ENCODE assay signal across 26 cellular contexts in genomic region chr14:54528973-54529372, GRCh38. TPM values are rescaled to one million over a fixed set of nuclear protein-coding genes. Genes with fewer than 3 reads are reported as not detected.
"Had no signal": no experiment of that assay in that cellular context is flagged by ENCODE, and none has a peak within 500 bp of the region (broad histone marks: within the 10 kb centered on the region; RNA-seq: fewer than 3 reads in every experiment).

No MANE protein-coding gene starts in this region.

- H3K27me3 Mint-ChIP-seq: naive B cell; stimulated activated naive CD8-positive, alpha-beta T cell treated with anti-CD3 and anti-CD28 coated beads, Interleukin-15, Interleukin-2, amounts not matched to agents 100 ng/mL and 50 ng/mL, for 24 hours had no signal

- H3K9me3 ChIP-seq: left lung, neutrophil, psoas muscle, right lobe of liver, suprapubic skin, thoracic aorta, tibial artery, upper lobe of right lung had no signal

- H3K4me1 ChIP-seq: left lung, parathyroid adenoma, psoas muscle, right lobe of liver, suprapubic skin, tibial artery, upper lobe of right lung had no signal

- H3K4me1 Mint-ChIP-seq: immature natural killer cell; natural killer cell; stimulated activated effector memory CD8-positive, alpha-beta T cell treated with anti-CD3 and anti-CD28 coated beads, Interleukin-12 subunit alpha, Interleukin-12 subunit beta, amount 100 ng/mL, for 72 hours had no signal

- H3K27ac Mint-ChIP-seq: immature natural killer cell; mesothelial cell of epicardium; naive B cell; natural killer cell; nephron progenitor cell; neural progenitor cell; stimulated activated effector memory CD8-positive, alpha-beta T cell treated with anti-CD3 and anti-CD28 coated beads, Interleukin-12 subunit alpha, Interleukin-12 subunit beta, amount 100 ng/mL, for 72 hours; stimulated activated naive CD8-positive, alpha-beta T cell treated with anti-CD3 and anti-CD28 coated beads, Interleukin-15, Interleukin-2, amounts not matched to agents 100 ng/mL and 50 ng/mL, for 24 hours had no signal

- H3K27ac ChIP-seq: left lung, neural progenitor cell, neutrophil, parathyroid adenoma, psoas muscle, right lobe of liver, suprapubic skin, thoracic aorta, tibial artery, upper lobe of right lung had no signal

- DNase-seq: hypothalamus; immature natural killer cell; kidney; left lung; mesendoderm; naive B cell; natural killer cell; nephron progenitor cell; occipital lobe; psoas muscle; right lobe of liver; stimulated activated CD4-positive, alpha-beta T cell treated with anti-CD3 and anti-CD28 coated beads, Interleukin-4, amount 100 ng/mL, for 24 hours; stimulated activated naive CD4-positive, alpha-beta T cell; tibial artery; trophoblast cell; upper lobe of right lung had no signal

- H3K27me3 ChIP-seq: left lung, neural progenitor cell, neutrophil, right lobe of liver, suprapubic skin, tibial artery, upper lobe of right lung had no signal

- ATAC-seq: left lung; natural killer cell; psoas muscle; right lobe of liver; stimulated activated effector memory CD8-positive, alpha-beta T cell treated with anti-CD3 and anti-CD28 coated beads, Interleukin-12 subunit alpha, Interleukin-12 subunit beta, amount 100 ng/mL, for 72 hours; upper lobe of right lung had no signal

- H3K4me3 Mint-ChIP-seq: immature natural killer cell; mesothelial cell of epicardium; naive B cell; natural killer cell; nephron progenitor cell; neural progenitor cell; stimulated activated effector memory CD8-positive, alpha-beta T cell treated with anti-CD3 and anti-CD28 coated beads, Interleukin-12 subunit alpha, Interleukin-12 subunit beta, amount 100 ng/mL, for 72 hours; stimulated activated naive CD8-positive, alpha-beta T cell treated with anti-CD3 and anti-CD28 coated beads, Interleukin-15, Interleukin-2, amounts not matched to agents 100 ng/mL and 50 ng/mL, for 24 hours had no signal

- H3K4me3 ChIP-seq: left lung, lung, neural progenitor cell, psoas muscle, right lobe of liver, smooth muscle cell, suprapubic skin, thoracic aorta, tibial artery, upper lobe of right lung had no signal

- H3K9me3 Mint-ChIP-seq: immature natural killer cell; mesothelial cell of epicardium; naive B cell; natural killer cell; nephron progenitor cell; neural progenitor cell; stimulated activated effector memory CD8-positive, alpha-beta T cell treated with anti-CD3 and anti-CD28 coated beads, Interleukin-12 subunit alpha, Interleukin-12 subunit beta, amount 100 ng/mL, for 72 hours; stimulated activated naive CD8-positive, alpha-beta T cell treated with anti-CD3 and anti-CD28 coated beads, Interleukin-15, Interleukin-2, amounts not matched to agents 100 ng/mL and 50 ng/mL, for 24 hours had no signal

RNA-seq across cellular contexts. Expression of gene SAMD4A, which starts 38.0 kb away (rescaled TPM):
- polyA plus RNA-seq: immature natural killer cell had no signal
